Comparison of ENCODE assay signal across 18 cellular contexts in the genomic region with DNA sequence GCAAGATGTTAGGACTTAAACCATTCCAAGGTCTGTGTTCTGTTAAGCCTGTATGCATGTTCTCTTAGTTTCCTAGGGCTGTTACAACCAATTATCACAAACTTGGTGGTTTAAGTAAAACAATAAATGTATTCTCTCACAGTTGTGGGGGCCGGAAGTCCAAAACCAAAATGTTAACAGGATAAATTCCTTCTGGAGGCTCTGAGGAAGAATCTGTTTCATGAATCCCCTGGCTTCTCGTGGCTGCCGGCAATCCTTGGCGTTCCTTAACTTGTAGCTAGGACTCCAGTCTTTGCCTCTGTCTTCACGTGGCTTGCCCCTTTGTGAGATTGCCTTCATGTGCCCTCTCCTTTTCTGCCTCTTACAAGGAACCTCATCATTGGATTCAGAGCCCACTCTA. TPM values are rescaled to one million over a fixed set of nuclear protein-coding genes. Genes with fewer than 3 reads are reported as not detected.
A peak's percentile ranks its signal among the peaks of the same experiment; 100 is the strongest.
DNase-seq lines count a peak whose midpoint lies in the region; ATAC-seq and TF ChIP-seq lines count a peak whose summit lies in the region.
"Had no signal": no experiment of that assay in that cellular context is flagged by ENCODE, and none has a peak within 500 bp of the region (broad histone marks: within the 10 kb centered on the region; RNA-seq: fewer than 3 reads in every experiment).

No MANE protein-coding gene starts in this region.

- ATAC-seq in HG02678 (IDR thresholded peaks at IDR 0.05; ENCODE audit: unreplicated experiment) (no peak), body of pancreas (no peak), gastroesophageal sphincter (no peak)
- ATAC-seq: A549, GM12878, HepG2 had no signal

- no peak for TF ChIP-seq EP300 in gastroesophageal sphincter (IDR thresholded peaks at IDR 0.05)

- H3K36me3 ChIP-seq in SK-N-MC (ENCODE audit: insufficient read depth, low read length) (peaks cover 2% of the 10 kb centered on the region; the same call in 1 of the 2 replicates), body of pancreas (replicated peaks in 1 of 2; ENCODE audit: insufficient read depth in 1 of 2, low read depth in 2 of 2) (no peaks in the 10 kb centered on the region), gastroesophageal sphincter (no peaks in the 10 kb centered on the region)
- H3K36me3 ChIP-seq: HAP-1 had no signal

- H3K4me1 ChIP-seq in body of pancreas (no peaks in the 10 kb centered on the region), gastroesophageal sphincter (no peaks in the 10 kb centered on the region)
- H3K4me1 ChIP-seq: BLaER1 had no signal

- peak overlapping the region; percentile 10 for H3K9ac ChIP-seq in SK-N-MC (ENCODE audit: insufficient read length)
- H3K9ac ChIP-seq: BLaER1 had no signal

- TF ChIP-seq CTCF in AG10803 (conservative IDR thresholded peaks at IDR 0.05; ENCODE audit: low read length) (no peak), HFF-Myc (IDR thresholded peaks at IDR 0.05; ENCODE audit: low read depth, low read length, missing control alignments) (no peak), body of pancreas (IDR thresholded peaks at IDR 0.05) (no peak), gastroesophageal sphincter (IDR thresholded peaks at IDR 0.05) (no peak)

- H3K27ac ChIP-seq in SK-N-MC, result peak overlapping the region; percentile 32; the same call in 1 of the 2 replicates
- no peak overlapping the region for H3K27ac ChIP-seq in body of pancreas
- no peak overlapping the region for H3K27ac ChIP-seq in gastroesophageal sphincter
- H3K27ac ChIP-seq: 22Rv1, A549, BLaER1 had no signal

- H3K4me3 ChIP-seq in AG10803 (ENCODE audit: low read length) (no peak overlapping the region), HFF-Myc (replicated peaks; ENCODE audit: low read depth, low read length) (no peak overlapping the region), SK-N-MC (peak overlapping the region; percentile 14; the same call in 1 of the 2 replicates), body of pancreas (no peak overlapping the region), gastroesophageal sphincter (no peak overlapping the region)
- H3K4me3 ChIP-seq: A549, BLaER1, GM12878, HAP-1 had no signal

- intact Hi-C loops in body of pancreas (cut with DNase I), result no loop called here

- H3K9me3 ChIP-seq in SK-N-MC (ENCODE audit: low read depth, low read length) (no peaks in the 10 kb centered on the region), body of pancreas (no peaks in the 10 kb centered on the region), gastroesophageal sphincter (no peaks in the 10 kb centered on the region)
- H3K9me3 ChIP-seq: A549, BLaER1, HAP-1 had no signal

- TF ChIP-seq POLR2A in body of pancreas (IDR thresholded peaks at IDR 0.05), result no peak
- no peak for TF ChIP-seq POLR2A in gastroesophageal sphincter (IDR thresholded peaks at IDR 0.05)

- DNase-seq in AG10803 (ENCODE audit: low read depth) (peak; percentile 35), HFF-Myc (ENCODE audit: extremely low read depth, low read depth) (peak; percentile 43), SK-N-MC (ENCODE audit: low read depth, low spot score) (peak; percentile 45), fibroblast of peridontal ligament (ENCODE audit: extremely low read depth) (peak; percentile 39), GM19238 (ENCODE audit: insufficient read length, low spot score) (no peak), body of pancreas (no peak)
- DNase-seq: Calu3; CD4-positive, alpha-beta memory T cell; DMS79 treated with DMSO at 0.1 percent for 48 hours; EL had no signal

- H3K27me3 ChIP-seq in body of pancreas (no peaks in the 10 kb centered on the region), gastroesophageal sphincter (no peaks in the 10 kb centered on the region)
- H3K27me3 ChIP-seq: BLaER1 had no signal

- WGBS in body of pancreas, 2 donors, result 93 to 94% methylated on average over 5 of the region's 5 CpGs
- WGBS in gastroesophageal sphincter (ENCODE audit: low coverage in 1 of 2), 2 donors, result 90 to 93% methylated on average over 4 to 5 of the region's 5 CpGs

RNA-seq across cellular contexts. Expression of a gene that starts 30.4 kb away (rescaled TPM):
- 10 to 100 TPM in 1 of 2 donors, 1 to 10 TPM in 1; 4.9 to 11.9 TPM for total RNA-seq in body of pancreas
- total RNA-seq in gastroesophageal sphincter, result 10 to 100 TPM; 32.0 to 73.9 (median 44.7) TPM

Comparison
In these comparisons a context has a peak if more than half of its experiments do, and no peak if none do; other contexts are left out.
1. DNase-seq: peak in AG10803 (single experiment), HFF-Myc (single experiment), SK-N-MC (single experiment) and fibroblast of peridontal ligament (single experiment); none in GM19238 (single experiment) and body of pancreas (0 of 4).